In the genomic region with DNA sequence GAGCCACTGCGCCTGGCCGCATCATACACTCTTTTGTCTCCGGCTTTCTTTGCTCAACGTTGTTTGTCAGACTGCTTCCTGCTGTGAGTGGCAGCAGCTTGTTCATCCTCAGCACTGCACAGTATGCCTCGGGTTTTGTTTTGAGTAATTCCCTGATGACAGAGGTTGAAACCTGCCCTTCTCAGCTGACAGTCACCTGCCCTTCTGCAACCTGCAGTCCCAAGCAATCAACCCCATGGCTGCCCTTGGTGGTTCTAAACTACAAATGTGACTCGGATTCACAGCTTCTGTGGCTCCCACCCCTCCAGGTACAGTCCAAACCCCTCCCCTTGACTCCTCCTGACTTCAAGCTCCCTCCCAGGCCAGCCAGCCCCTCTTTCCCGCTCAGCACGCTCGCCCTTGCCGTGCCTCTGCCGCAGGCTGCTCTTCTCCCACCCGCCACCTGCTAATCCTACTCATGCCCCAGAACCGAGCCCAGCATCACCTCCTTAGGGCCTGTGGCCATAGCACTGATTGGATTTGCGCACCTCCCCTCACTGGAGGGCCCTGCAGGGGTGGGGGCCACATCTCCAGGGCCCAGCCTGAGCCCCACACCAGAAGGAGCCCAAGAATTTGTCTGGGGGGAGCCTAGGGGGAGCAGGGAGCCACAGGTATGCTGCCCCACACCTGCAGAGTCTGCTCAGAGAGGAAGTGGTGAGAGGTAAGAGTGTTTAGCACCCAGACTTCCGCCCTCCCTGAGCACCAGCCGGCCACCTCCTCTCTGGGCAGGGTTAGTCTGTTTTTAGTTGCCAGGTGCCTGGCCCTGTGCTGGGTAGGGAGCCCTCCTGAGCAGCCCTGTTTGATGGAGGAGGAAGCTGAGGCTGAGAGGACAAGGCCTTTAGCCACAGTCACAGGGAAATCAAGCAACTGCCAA, we compare ENCODE assay signal across 9 cellular contexts. TPM values are rescaled to one million over a fixed set of nuclear protein-coding genes. Genes with fewer than 3 reads are reported as not detected.
A peak's percentile ranks its signal among the peaks of the same experiment; 100 is the strongest.
DNase-seq lines count a peak whose midpoint lies in the region; ATAC-seq, FAIRE-seq and TF ChIP-seq lines count a peak whose summit lies in the region.
"Had no signal": no experiment of that assay in that cellular context is flagged by ENCODE, and none has a peak within 500 bp of the region (broad histone marks: within the 10 kb centered on the region; RNA-seq: fewer than 3 reads in every experiment).

No MANE protein-coding gene starts in this region.

- H3K4me3 ChIP-seq in bronchial epithelial cell (ENCODE audit: low read depth, low read length) (no peak overlapping the region), sigmoid colon (no peak overlapping the region)

- H3K27ac ChIP-seq in sigmoid colon: peak overlapping the region; percentile 94 to 99 (median 96)
- H3K27ac ChIP-seq: HL-60 had no signal

- H3K27me3 ChIP-seq in bronchial epithelial cell (ENCODE audit: control insufficient read depth, insufficient read depth, low read length) (no peaks in the 10 kb centered on the region), sigmoid colon (no peaks in the 10 kb centered on the region)

- H3K9me3 ChIP-seq in T-helper 17 cell (ENCODE audit: control insufficient read depth, low read length, poor library complexity, severe bottlenecking): no peaks in the 10 kb centered on the region
- H3K9me3 ChIP-seq in sigmoid colon: no peaks in the 10 kb centered on the region

- no peaks in the 10 kb centered on the region for H3K27me3 Mint-ChIP-seq in T-helper 17 cell

- H3K4me3 Mint-ChIP-seq in T-helper 17 cell: peak overlapping the region; percentile 97

- H3K36me3 Mint-ChIP-seq in T-helper 17 cell (ENCODE audit: low read depth): peaks cover 4% of the 10 kb centered on the region

- no peak for TF ChIP-seq CTCF in bronchial epithelial cell (IDR thresholded peaks at IDR 0.05; ENCODE audit: insufficient read depth, low read length, severe bottlenecking)
- no peak for TF ChIP-seq CTCF in sigmoid colon (IDR thresholded peaks at IDR 0.05)

- H3K4me1 ChIP-seq in sigmoid colon: peaks cover 0 to 100% (median 100%) of the 10 kb centered on the region in 4 donors

- DNase-seq in DMS53 (lab: John Stamatoyannopoulos, UW) (peak; percentile 97), T-helper 17 cell (peak in 2 of 3 donors; percentile 39 to 47), bronchial epithelial cell (ENCODE audit: low read depth) (peak; percentile 75), sigmoid colon (peak; percentile 62), NCI-H446 treated with DMSO at 0.1 percent for 48 hours (lab: John Stamatoyannopoulos, UW) (no peak), midbrain (lab: John Stamatoyannopoulos, UW) (no peak)

- intact Hi-C loops in sigmoid colon (cut with DNase I): no loop called here

- TF ChIP-seq EP300 in sigmoid colon (IDR thresholded peaks at IDR 0.05): no peak

- TF ChIP-seq POLR2A in sigmoid colon (IDR thresholded peaks at IDR 0.05): no peak

- H3K36me3 ChIP-seq in bronchial epithelial cell (ENCODE audit: control insufficient read depth, insufficient read depth, low read length) (no peaks in the 10 kb centered on the region), sigmoid colon (no peaks in the 10 kb centered on the region)

- H3K27ac Mint-ChIP-seq in T-helper 17 cell: peak overlapping the region; percentile 99

- peak; percentile 89 for FAIRE-seq in bronchial epithelial cell (lab: Jason Lieb, UNC)

- H3K4me1 Mint-ChIP-seq in T-helper 17 cell: peaks cover 84% of the 10 kb centered on the region

- WGBS in sigmoid colon, 2 donors: 47 to 51% methylated on average over 16 of the region's 16 CpGs

- peak; percentile 72 for ATAC-seq in GM21390 (IDR thresholded peaks at IDR 0.05; ENCODE audit: unreplicated experiment)
- peak; percentile 71 for ATAC-seq in HG03571 (IDR thresholded peaks at IDR 0.05; ENCODE audit: unreplicated experiment)
- ATAC-seq in T-helper 17 cell: peak; percentile 73

RNA-seq across cellular contexts. Expression of a gene that starts 10.1 kb away (rescaled TPM):
- total RNA-seq in T-helper 17 cell (100 to 1,000 TPM; 254 to 268 TPM), bronchial epithelial cell (7.4 and 41.3 TPM in 2 replicates), sigmoid colon (10 to 100 TPM; 10.9 to 32.7 (median 19.2) TPM)
- polyA plus RNA-seq in sigmoid colon: 10 to 100 TPM; 69.1 to 92.0 (median 77.0) TPM

RNA-seq across cellular contexts. Expression of a gene that starts 33.0 kb away (rescaled TPM):
- total RNA-seq in T-helper 17 cell (10 to 100 TPM; 23.3 to 26.2 TPM), bronchial epithelial cell (11.8 and 17.4 TPM in 2 replicates), sigmoid colon (10 to 100 TPM in 2 of 4 donors, 1 to 10 TPM in 2; 6.0 to 11.9 (median 9.7) TPM)
- polyA plus RNA-seq in sigmoid colon: 10 to 100 TPM; 17.3 to 41.9 (median 24.6) TPM

RNA-seq across cellular contexts. Expression of a gene that starts 40.1 kb away (rescaled TPM):
- total RNA-seq in T-helper 17 cell (1 to 10 TPM; 2.1 to 2.3 TPM), bronchial epithelial cell (2.1 and 5.1 TPM in 2 replicates), sigmoid colon (1 to 10 TPM in 3 of 4 donors, under 1 TPM in 1; 0.16 to 4.2 (median 2.6) TPM)
- polyA plus RNA-seq in sigmoid colon: 1 to 10 TPM in 1 of 3 donors, under 1 TPM in 1, not detected in 1; 0.70 to 1.8 TPM

RNA-seq across cellular contexts. Expression of a gene that starts 53.8 kb away (rescaled TPM):
- total RNA-seq in T-helper 17 cell (10 to 100 TPM; 18.5 to 22.1 TPM), bronchial epithelial cell (21.3 and 21.8 TPM in 2 replicates), sigmoid colon (10 to 100 TPM; 22.8 to 27.7 (median 25.5) TPM)
- polyA plus RNA-seq in sigmoid colon: 10 to 100 TPM; 25.2 to 51.1 (median 37.7) TPM

Comparison
In these comparisons a context has a peak if more than half of its experiments do, and no peak if none do; other contexts are left out.
1. DNase-seq: peak in DMS53 (single experiment), T-helper 17 cell (2 of 3), bronchial epithelial cell (single experiment) and sigmoid colon (single experiment); none in NCI-H446 treated with DMSO at 0.1 percent for 48 hours (single experiment) and midbrain (single experiment).
2. Peak in every context shown above with its lines, with median percentiles within 50 percentile points of each other: ATAC-seq.